29 cellular contexts compared by ENCODE assay signal in genomic region chr5:155052532-155052931, GRCh38. TPM values are rescaled to one million over a fixed set of nuclear protein-coding genes. Genes with fewer than 3 reads are reported as not detected.
DNase-seq lines count a peak whose midpoint lies in the region; ATAC-seq and TF ChIP-seq lines count a peak whose summit lies in the region.
"Had no signal": no experiment of that assay in that cellular context is flagged by ENCODE, and none has a peak within 500 bp of the region (broad histone marks: within the 10 kb centered on the region; RNA-seq: fewer than 3 reads in every experiment).

No MANE protein-coding gene starts in this region.

- peak in 2 of 5 donors; percentile 32 to 46 for DNase-seq in heart left ventricle
- DNase-seq in right cardiac atrium = no peak
- peak; percentile 80 for DNase-seq in NCI-H69 (lab: John Stamatoyannopoulos, UW)
- DNase-seq in left kidney (ENCODE audit: low read depth, low spot score) = peak; percentile 11
- DNase-seq in epidermal melanocyte (ENCODE audit: insufficient read length, low spot score) = no peak
- DNase-seq: activated CD4-positive, alpha-beta T cell treated with anti-CD3 and anti-CD28 coated beads, Interleukin-2, amount 10 ng/mL, durations not matched to agents 7 days and 5 days; activated CD8-positive, alpha-beta memory T cell treated with anti-CD3 and anti-CD28 coated beads, Interleukin-2, amount 10 ng/mL, durations not matched to agents 7 days and 5 days; aorta; BE2C; cortex of kidney; DND-41; esophagus squamous epithelium; KBM-7; NCI-H1436 treated with DMSO at 0.1 percent for 48 hours; stimulated activated CD4-positive, alpha-beta T cell treated with anti-CD3 and anti-CD28 coated beads, Interleukin-4, amount 100 ng/mL, for 4 hours; stimulated activated naive CD4-positive, alpha-beta T cell treated with Interleukin-2 at 50 U/mL for 16 hours; testis had no signal

- TF ChIP-seq CTCF in heart left ventricle (IDR thresholded peaks at IDR 0.05) = no peak

- H3K36me3 ChIP-seq in heart left ventricle = no peaks in the 10 kb centered on the region
- H3K36me3 ChIP-seq: BE2C, cardiac muscle cell, esophagus squamous epithelium, HAP-1 had no signal

- H3K9me3 ChIP-seq in heart left ventricle (no peaks in the 10 kb centered on the region), right cardiac atrium (ENCODE audit: control insufficient read depth, low read length) (no peaks in the 10 kb centered on the region)
- H3K9me3 ChIP-seq: BE2C, esophagus squamous epithelium, HAP-1, testis had no signal

- TF ChIP-seq POLR2A in heart left ventricle (IDR thresholded peaks at IDR 0.05) = no peak

- H3K4me3 ChIP-seq in heart left ventricle (no peak overlapping the region), right cardiac atrium (ENCODE audit: low read length) (no peak overlapping the region)
- H3K4me3 ChIP-seq: cardiac muscle cell, esophagus squamous epithelium, HAP-1, testis had no signal

- WGBS in heart left ventricle, 4 donors = 51 to 64% (median 60%) methylated on average over 4 of the region's 4 CpGs
- WGBS in right cardiac atrium = 75% methylated on average over 4 of the region's 4 CpGs

- intact Hi-C loops in heart left ventricle (cut with DNase I) (loop anchor here in 1 of 10 donors (1.0 kb wide), 1 partner anchor 39 kb away; no protein-coding TSS in a partner anchor), right cardiac atrium (cut with DNase I) (no loop called here)

- H3K27ac ChIP-seq in heart left ventricle = peak overlapping the region in 7 of 12 donors; percentile 3 to 61 (median 20)
- H3K27ac ChIP-seq in right cardiac atrium (ENCODE audit: low read length) = no peak overlapping the region
- H3K27ac ChIP-seq: cardiac muscle cell, esophagus squamous epithelium, parathyroid adenoma, testis, VCaP had no signal

- H3K27me3 ChIP-seq in heart left ventricle = no peaks in the 10 kb centered on the region
- H3K27me3 ChIP-seq in right cardiac atrium (ENCODE audit: control insufficient read depth, insufficient read depth) = no peaks in the 10 kb centered on the region
- H3K27me3 ChIP-seq: BE2C, cardiac muscle cell, esophagus squamous epithelium, testis had no signal

- H3K4me1 ChIP-seq in heart left ventricle (peaks cover 0 to 24% (median 1%) of the 10 kb centered on the region in 12 donors), right cardiac atrium (ENCODE audit: control insufficient read depth, insufficient read depth, low read length) (no peaks in the 10 kb centered on the region)
- H3K4me1 ChIP-seq: BE2C, esophagus squamous epithelium, HAP-1, parathyroid adenoma, testis had no signal

- ATAC-seq in heart left ventricle = peak; percentile 13 to 75 (median 54)
- ATAC-seq in right cardiac atrium = no peak
- peak; percentile 68 for ATAC-seq in HG02870 (IDR thresholded peaks at IDR 0.05; ENCODE audit: unreplicated experiment)
- ATAC-seq in HG03039 (IDR thresholded peaks at IDR 0.05; ENCODE audit: unreplicated experiment) = no peak
- ATAC-seq in GM19397 (IDR thresholded peaks at IDR 0.05; ENCODE audit: unreplicated experiment) = no peak
- ATAC-seq: activated CD8-positive, alpha-beta memory T cell treated with anti-CD3 and anti-CD28 coated beads, Interleukin-2, amount 10 ng/mL, durations not matched to agents 7 days and 5 days; sciatic nerve had no signal

RNA-seq across cellular contexts. Expression of gene KIF4B, which starts 39.0 kb away (rescaled TPM):
- total RNA-seq in heart left ventricle (under 1 TPM in 2 of 9 donors, not detected in 7; 0.07 to 0.21 TPM), right cardiac atrium (under 1 TPM in 1 of 4 donors, not detected in 3; 0.08 TPM)
- polyA plus RNA-seq in heart left ventricle (not detected), right cardiac atrium (not detected)
- total RNA-seq: activated CD4-positive, alpha-beta T cell treated with anti-CD3 and anti-CD28 coated beads, Interleukin-2, amount 10 ng/mL, durations not matched to agents 7 days and 5 days; cardiac muscle cell; esophagus squamous epithelium; HT-29; neural crest cell; OCI-LY7; sciatic nerve had no signal
- polyA plus RNA-seq: aorta, cardiac muscle cell, keratinocyte had no signal

Comparison
In these comparisons a context has a peak if more than half of its experiments do, and no peak if none do; other contexts are left out.
1. ATAC-seq: peak in heart left ventricle (4 of 4) and HG02870 (single experiment); none in right cardiac atrium (0 of 2), HG03039 (single experiment) and GM19397 (single experiment).
2. DNase-seq: peak in NCI-H69 (single experiment) and left kidney (single experiment); none in right cardiac atrium (0 of 3) and epidermal melanocyte (single experiment).